Comparison of ENCODE assay signal across 8 cellular contexts in the genomic region with DNA sequence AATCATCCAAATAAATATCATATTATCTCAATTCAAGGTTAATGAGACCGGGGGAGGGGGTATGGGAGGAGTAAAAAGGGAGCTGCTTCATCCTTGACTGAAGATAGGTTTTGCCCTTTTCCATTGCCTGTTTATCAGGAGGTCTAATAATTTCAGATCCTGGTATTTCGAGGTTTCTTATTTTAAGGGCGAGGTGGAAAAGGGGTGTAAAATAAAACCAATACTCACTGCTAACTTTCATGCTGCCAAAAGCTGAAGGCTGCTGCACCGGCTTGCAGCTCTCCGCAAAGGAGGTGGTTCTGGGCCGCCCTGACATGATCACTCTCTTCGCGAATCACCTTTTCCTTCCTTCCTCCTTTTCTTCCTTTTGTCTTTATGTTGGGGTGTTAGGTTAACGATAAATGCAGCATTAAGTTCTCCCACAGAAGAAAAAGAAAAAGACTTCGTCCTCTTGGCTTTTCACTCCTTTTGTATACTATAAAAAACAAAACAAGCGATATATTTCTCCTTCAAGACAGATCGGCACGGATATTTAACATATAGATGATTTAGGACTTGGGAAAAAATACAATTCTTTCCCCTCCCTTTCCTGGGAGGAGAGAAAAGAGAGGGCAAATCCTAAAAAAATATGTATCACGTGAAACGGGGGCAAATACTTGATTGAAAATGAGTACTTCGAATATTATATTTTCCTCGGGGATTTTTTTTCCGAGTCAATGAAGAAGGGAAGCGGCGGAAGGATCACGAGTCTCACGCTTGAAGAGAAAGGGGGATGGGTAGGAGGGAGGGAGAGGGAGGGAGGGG.
DNase-seq lines count a peak whose midpoint lies in the region; ATAC-seq lines count a peak whose summit lies in the region.

No MANE protein-coding gene starts in this region.

- H3K27me3 ChIP-seq in iPS DF 6.9 (ENCODE audit: control insufficient read depth, insufficient read depth, low read length) = no peaks in the 10 kb centered on the region

- no peaks in the 10 kb centered on the region for H3K36me3 ChIP-seq in iPS DF 6.9 (ENCODE audit: control insufficient read depth, insufficient read depth, low read length)

- H3K4me1 ChIP-seq in iPS DF 6.9 (ENCODE audit: control insufficient read depth, insufficient read depth, low read length) = no peaks in the 10 kb centered on the region

- peak; percentile 76 for DNase-seq in SIG-M5 treated with dmso at 0.1 percent for 504 hours (lab: John Stamatoyannopoulos, UW; ENCODE audit: unreplicated experiment)
- DNase-seq in SIG-M5 (lab: John Stamatoyannopoulos, UW) = no peak
- peak; percentile 7 for DNase-seq in NCI-H187 treated with DMSO at 0.1 percent for 48 hours (lab: John Stamatoyannopoulos, UW)
- peak; percentile 24 for DNase-seq in activated naive CD4-positive, alpha-beta T cell treated with anti-CD3 and anti-CD28 coated beads, Interleukin-2, amount 50 U/mL, for 16 hours
- DNase-seq in iPS DF 6.9 (ENCODE audit: low read depth, low spot score) = peak; percentile 70
- no peak for DNase-seq in AG08395 (ENCODE audit: low spot score)

- no peaks in the 10 kb centered on the region for H3K9me3 ChIP-seq in iPS DF 6.9 (ENCODE audit: control insufficient read depth, insufficient read depth, low read length)

- no CpG with 5 or more reads among the region's 22 CpGs for WGBS in iPS DF 6.9 (ENCODE audit: insufficient coverage, insufficient read length)

- no peak overlapping the region for H3K27ac ChIP-seq in iPS DF 6.9 (ENCODE audit: low read length)
- H3K27ac ChIP-seq in skin epidermis = peak overlapping the region; percentile 73 to 100 (median 99)

- H3K4me3 ChIP-seq in iPS DF 6.9 (ENCODE audit: low read length) (peak overlapping the region; percentile 91), skin epidermis (peak overlapping the region; percentile 69 to 98 (median 89))

- ATAC-seq in GM19023 (IDR thresholded peaks at IDR 0.05; ENCODE audit: unreplicated experiment) = no peak

Comparison
In these comparisons a context has a peak if more than half of its experiments do, and no peak if none do; other contexts are left out.
1. DNase-seq: peak in SIG-M5 treated with dmso at 0.1 percent for 504 hours (single experiment), NCI-H187 treated with DMSO at 0.1 percent for 48 hours (single experiment), activated naive CD4-positive, alpha-beta T cell treated with anti-CD3 and anti-CD28 coated beads, Interleukin-2, amount 50 U/mL, for 16 hours (single experiment) and iPS DF 6.9 (single experiment); none in SIG-M5 (single experiment) and AG08395 (single experiment).